ENCODE assay signal across 9 cellular contexts in the genomic region with DNA sequence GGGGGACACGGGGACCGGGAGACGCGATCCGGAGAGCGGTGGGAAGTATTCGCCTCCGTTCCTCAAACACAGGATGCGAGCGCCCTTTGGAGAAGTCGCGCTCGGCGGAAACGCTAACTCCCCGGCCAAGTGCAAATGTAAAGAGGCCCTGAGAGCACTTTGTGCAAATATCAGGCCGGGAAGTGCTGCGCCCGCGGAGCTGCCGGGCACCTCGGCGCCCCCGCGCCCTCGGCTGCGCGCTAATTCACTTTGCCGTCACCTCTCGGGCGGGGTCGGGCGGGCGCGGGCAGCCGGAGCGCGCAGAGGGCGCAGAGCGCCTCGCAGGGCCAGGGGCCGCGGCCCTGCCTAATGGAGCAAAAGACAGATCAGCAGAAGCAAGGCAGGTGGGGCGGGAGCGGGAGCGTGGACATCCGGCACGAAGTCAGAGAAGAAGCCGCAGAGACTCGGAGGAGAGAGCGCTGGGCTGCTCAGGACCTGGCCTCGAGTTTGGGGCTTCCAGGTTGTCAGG.
DNase-seq lines count a peak whose midpoint lies in the region; ATAC-seq and TF ChIP-seq lines count a peak whose summit lies in the region.
"Had no signal": no experiment of that assay in that cellular context is flagged by ENCODE, and none has a peak within 500 bp of the region (broad histone marks: within the 10 kb centered on the region; RNA-seq: fewer than 3 reads in every experiment).

No MANE protein-coding gene starts in this region.

- H3K36me3 ChIP-seq in heart right ventricle (no peaks in the 10 kb centered on the region), left lung (no peaks in the 10 kb centered on the region), upper lobe of left lung (no peaks in the 10 kb centered on the region)

- peaks cover 76% of the 10 kb centered on the region for H3K27me3 Mint-ChIP-seq in activated CD8-positive, alpha-beta T cell treated with anti-CD3 and anti-CD28 coated beads, Interleukin-2, amount 10 ng/mL, durations not matched to agents 7 days and 5 days (ENCODE audit: low read depth)

- TF ChIP-seq POLR2A in upper lobe of left lung (IDR thresholded peaks at IDR 0.05): no peak

- H3K4me3 ChIP-seq in heart right ventricle (peak overlapping the region in 6 of 10 donors; percentile 10 to 37 (median 28)), left lung (peak overlapping the region in 1 of 2 donors; percentile 7), upper lobe of left lung (peak overlapping the region in 3 of 4 donors; percentile 24 to 35 (median 31))

- 2 to 8% methylated on average over 48 to 52 of the region's 52 CpGs for WGBS in heart right ventricle, 2 donors
- WGBS in upper lobe of left lung, 2 donors: 2 to 6% methylated on average over 37 to 42 of the region's 52 CpGs

- DNase-seq in heart right ventricle (no peak), left cardiac atrium (no peak), left lung (peak; percentile 44 to 84), upper lobe of left lung (peak; percentile 55 to 88), OCI-M2 (lab: John Stamatoyannopoulos, UW; ENCODE audit: unreplicated experiment) (no peak)
- DNase-seq in activated CD8-positive, alpha-beta T cell treated with anti-CD3 and anti-CD28 coated beads, Interleukin-2, amount 10 ng/mL, durations not matched to agents 7 days and 5 days: no peak
- DNase-seq: kidney had no signal

- intact Hi-C loops in heart right ventricle (cut with DNase I): no loop called here
- intact Hi-C loops in left cardiac atrium (cut with DNase I): no loop called here
- intact Hi-C loops in left lung (cut with DNase I): no loop called here

- no peak for TF ChIP-seq CTCF in heart right ventricle (IDR thresholded peaks at IDR 0.05)
- TF ChIP-seq CTCF in left lung (IDR thresholded peaks at IDR 0.05): no peak
- TF ChIP-seq CTCF in upper lobe of left lung (IDR thresholded peaks at IDR 0.05): no peak

- H3K4me1 ChIP-seq in heart right ventricle: peaks cover 0 to 11% (median 0%) of the 10 kb centered on the region in 9 donors
- peaks cover 5 to 17% of the 10 kb centered on the region in 2 donors for H3K4me1 ChIP-seq in left lung
- peaks cover 6 to 20% (median 16%) of the 10 kb centered on the region in 4 donors for H3K4me1 ChIP-seq in upper lobe of left lung

- CTCF ChIA-PET in activated CD8-positive, alpha-beta T cell treated with anti-CD3 and anti-CD28 coated beads, Interleukin-2, amount 10 ng/mL, durations not matched to agents 7 days and 5 days (lab: Charles Lee): no interaction called here

- no peak overlapping the region for H3K27ac Mint-ChIP-seq in activated CD8-positive, alpha-beta T cell treated with anti-CD3 and anti-CD28 coated beads, Interleukin-2, amount 10 ng/mL, durations not matched to agents 7 days and 5 days

- H3K36me3 Mint-ChIP-seq in activated CD8-positive, alpha-beta T cell treated with anti-CD3 and anti-CD28 coated beads, Interleukin-2, amount 10 ng/mL, durations not matched to agents 7 days and 5 days (ENCODE audit: low read depth): no peaks in the 10 kb centered on the region

- POLR2A ChIA-PET in activated CD8-positive, alpha-beta T cell treated with anti-CD3 and anti-CD28 coated beads, Interleukin-2, amount 10 ng/mL, durations not matched to agents 7 days and 5 days (lab: Charles Lee): no interaction called here

- peaks cover 13% of the 10 kb centered on the region for H3K4me1 Mint-ChIP-seq in activated CD8-positive, alpha-beta T cell treated with anti-CD3 and anti-CD28 coated beads, Interleukin-2, amount 10 ng/mL, durations not matched to agents 7 days and 5 days (ENCODE audit: low read depth)

- no peaks in the 10 kb centered on the region for H3K9me3 Mint-ChIP-seq in activated CD8-positive, alpha-beta T cell treated with anti-CD3 and anti-CD28 coated beads, Interleukin-2, amount 10 ng/mL, durations not matched to agents 7 days and 5 days (ENCODE audit: insufficient read depth)

- peak in 1 of 8 donors; percentile 20 for ATAC-seq in heart right ventricle
- ATAC-seq in left cardiac atrium: no peak
- peak; percentile 19 for ATAC-seq in activated CD8-positive, alpha-beta T cell treated with anti-CD3 and anti-CD28 coated beads, Interleukin-2, amount 10 ng/mL, durations not matched to agents 7 days and 5 days
- ATAC-seq in left lung: peak; percentile 93
- peak in 1 of 2 donors; percentile 29 for ATAC-seq in upper lobe of left lung (ENCODE audit: low FRiP score in 2 of 2)
- no peak for ATAC-seq in HG03280 (IDR thresholded peaks at IDR 0.05; ENCODE audit: unreplicated experiment)
- no peak for ATAC-seq in GM18873 (IDR thresholded peaks at IDR 0.05; ENCODE audit: low FRiP score, unreplicated experiment)

- TF ChIP-seq EP300 in upper lobe of left lung (IDR thresholded peaks at IDR 0.05): no peak

- H3K9me3 ChIP-seq in heart right ventricle: peaks cover 0 to 6% (median 0%) of the 10 kb centered on the region in 11 donors
- no peaks in the 10 kb centered on the region for H3K9me3 ChIP-seq in left lung
- H3K9me3 ChIP-seq in upper lobe of left lung: no peaks in the 10 kb centered on the region

- no peak overlapping the region for H3K4me3 Mint-ChIP-seq in activated CD8-positive, alpha-beta T cell treated with anti-CD3 and anti-CD28 coated beads, Interleukin-2, amount 10 ng/mL, durations not matched to agents 7 days and 5 days

- H3K27ac ChIP-seq in heart right ventricle (no peak overlapping the region), left lung (no peak overlapping the region), upper lobe of left lung (no peak overlapping the region)

- peaks cover 6 to 69% (median 61%) of the 10 kb centered on the region in 7 donors for H3K27me3 ChIP-seq in heart right ventricle
- H3K27me3 ChIP-seq in left lung: peaks cover 16 to 52% of the 10 kb centered on the region in 2 donors
- peaks cover 0 to 7% (median 3%) of the 10 kb centered on the region in 4 donors for H3K27me3 ChIP-seq in upper lobe of left lung

Comparison
In these comparisons a context has a peak if more than half of its experiments do, and no peak if none do; other contexts are left out.
1. ATAC-seq: peak in activated CD8-positive, alpha-beta T cell treated with anti-CD3 and anti-CD28 coated beads, Interleukin-2, amount 10 ng/mL, durations not matched to agents 7 days and 5 days (single experiment) and left lung (single experiment); none in left cardiac atrium (0 of 2), HG03280 (single experiment) and GM18873 (single experiment).
2. DNase-seq: peak in left lung (2 of 2) and upper lobe of left lung (2 of 2); none in heart right ventricle (0 of 2), left cardiac atrium (single experiment), activated CD8-positive, alpha-beta T cell treated with anti-CD3 and anti-CD28 coated beads, Interleukin-2, amount 10 ng/mL, durations not matched to agents 7 days and 5 days (single experiment) and OCI-M2 (single experiment).